Comparison of ENCODE assay signal across 13 cellular contexts in genomic region chr7:157923903-157924630, GRCh38.
DNase-seq lines count a peak whose midpoint lies in the region; ATAC-seq and TF ChIP-seq lines count a peak whose summit lies in the region.
"Had no signal": no experiment of that assay in that cellular context is flagged by ENCODE, and none has a peak within 500 bp of the region (broad histone marks: within the 10 kb centered on the region; RNA-seq: fewer than 3 reads in every experiment).

No MANE protein-coding gene starts in this region.

- H3K79me1 ChIP-seq in neuronal stem cell (ENCODE audit: low read depth, low read length): no peaks in the 10 kb centered on the region

- DNase-seq in CD14-positive monocyte (ENCODE audit: low spot score): peak; percentile 25
- no peak for DNase-seq in Karpas-422
- no peak for DNase-seq in endothelial cell (ENCODE audit: low spot score)
- DNase-seq in neuronal stem cell (ENCODE audit: low spot score): no peak
- DNase-seq in stimulated activated effector memory CD8-positive, alpha-beta T cell treated with anti-CD3 and anti-CD28 coated beads, Interleukin-12 subunit alpha, Interleukin-12 subunit beta, amount 100 ng/mL, for 72 hours (ENCODE audit: low spot score in 2 of 2): no peak
- DNase-seq in activated T-helper 2 cell treated with anti-CD3 and anti-CD28 coated beads, Interferon-gamma antibody, Interleukin-2, Interleukin-4, amounts not matched to agents 10 μg/mL and 5 μg/mL and 100 μg/mL, durations not matched to agents 14 hours and 24 hours and 36 hours (ENCODE audit: low spot score): no peak
- no peak for DNase-seq in nephron progenitor cell
- DNase-seq: Calu3, DMS 273 treated with DMSO at 0.1 percent for 48 hours, EL, GOT3, H9 had no signal

- H3K4me1 ChIP-seq in Karpas-422 (ENCODE audit: low read length): peaks cover 30% of the 10 kb centered on the region
- H3K4me1 ChIP-seq in neuronal stem cell (ENCODE audit: control insufficient read depth in 2 of 2, insufficient read depth in 1 of 2, low read depth in 1 of 2, low read length in 2 of 2): no peaks in the 10 kb centered on the region

- peaks cover 15% of the 10 kb centered on the region; the same call in 1 of the 2 replicates for H3K9me3 ChIP-seq in Karpas-422 (ENCODE audit: low read length)
- H3K9me3 ChIP-seq in neuronal stem cell (replicated peaks in 1 of 2; ENCODE audit: control insufficient read depth in 2 of 2, insufficient read depth in 1 of 2, low read depth in 1 of 2, low read length in 2 of 2): peaks cover 0 to 3% of the 10 kb centered on the region in 2 donors

- H3K27ac Mint-ChIP-seq in CD14-positive monocyte (no peak overlapping the region), endothelial cell (ENCODE audit: unreplicated experiment) (peak overlapping the region; percentile 36), nephron progenitor cell (no peak overlapping the region)
- H3K27ac Mint-ChIP-seq in stimulated activated effector memory CD8-positive, alpha-beta T cell treated with anti-CD3 and anti-CD28 coated beads, Interleukin-12 subunit alpha, Interleukin-12 subunit beta, amount 100 ng/mL, for 72 hours: no peak overlapping the region
- no peak overlapping the region for H3K27ac Mint-ChIP-seq in activated T-helper 2 cell treated with anti-CD3 and anti-CD28 coated beads, Interferon-gamma antibody, Interleukin-2, Interleukin-4, amounts not matched to agents 10 μg/mL and 5 μg/mL and 100 μg/mL, durations not matched to agents 14 hours and 24 hours and 36 hours
- H3K27ac Mint-ChIP-seq: B cell, H9 had no signal

- H3K4ac ChIP-seq in neuronal stem cell (ENCODE audit: low read length): no peak overlapping the region

- H3K4me3 Mint-ChIP-seq in CD14-positive monocyte: no peak overlapping the region
- H3K4me3 Mint-ChIP-seq in endothelial cell (ENCODE audit: unreplicated experiment): no peak overlapping the region
- no peak overlapping the region for H3K4me3 Mint-ChIP-seq in stimulated activated effector memory CD8-positive, alpha-beta T cell treated with anti-CD3 and anti-CD28 coated beads, Interleukin-12 subunit alpha, Interleukin-12 subunit beta, amount 100 ng/mL, for 72 hours
- H3K4me3 Mint-ChIP-seq in activated T-helper 2 cell treated with anti-CD3 and anti-CD28 coated beads, Interferon-gamma antibody, Interleukin-2, Interleukin-4, amounts not matched to agents 10 μg/mL and 5 μg/mL and 100 μg/mL, durations not matched to agents 14 hours and 24 hours and 36 hours (ENCODE audit: low read depth): no peak overlapping the region
- no peak overlapping the region for H3K4me3 Mint-ChIP-seq in nephron progenitor cell
- H3K4me3 Mint-ChIP-seq: B cell, H9 had no signal

- no peaks in the 10 kb centered on the region for H3K9me2 ChIP-seq in Karpas-422 (replicated peaks; ENCODE audit: insufficient read depth, low read length)

- H3K4me1 Mint-ChIP-seq in CD14-positive monocyte (no peaks in the 10 kb centered on the region), endothelial cell (ENCODE audit: unreplicated experiment) (no peaks in the 10 kb centered on the region), nephron progenitor cell (no peaks in the 10 kb centered on the region)
- peaks cover 12% of the 10 kb centered on the region for H3K4me1 Mint-ChIP-seq in stimulated activated effector memory CD8-positive, alpha-beta T cell treated with anti-CD3 and anti-CD28 coated beads, Interleukin-12 subunit alpha, Interleukin-12 subunit beta, amount 100 ng/mL, for 72 hours
- peaks cover 5% of the 10 kb centered on the region for H3K4me1 Mint-ChIP-seq in activated T-helper 2 cell treated with anti-CD3 and anti-CD28 coated beads, Interferon-gamma antibody, Interleukin-2, Interleukin-4, amounts not matched to agents 10 μg/mL and 5 μg/mL and 100 μg/mL, durations not matched to agents 14 hours and 24 hours and 36 hours (ENCODE audit: low read depth)

- H4K20me1 ChIP-seq in Karpas-422 (ENCODE audit: insufficient read depth, low read depth, low read length): no peaks in the 10 kb centered on the region

- TF ChIP-seq CTCF in CD14-positive monocyte (IDR thresholded peaks at IDR 0.05) (no peak), endothelial cell (IDR thresholded peaks at IDR 0.05; ENCODE audit: unreplicated experiment) (no peak), nephron progenitor cell (IDR thresholded peaks at IDR 0.05) (no peak)

- no peak overlapping the region for H3K14ac ChIP-seq in neuronal stem cell (ENCODE audit: low read length)

- H3K27me3 ChIP-seq in Karpas-422 (ENCODE audit: low read length) (no peaks in the 10 kb centered on the region; the same call in 1 of the 2 replicates), neuronal stem cell (ENCODE audit: control insufficient read depth in 3 of 3, insufficient read depth in 3 of 3, low read depth in 1 of 3, low read length in 3 of 3) (peaks cover 0 to 4% (median 2%) of the 10 kb centered on the region in 3 experiments)

- no peaks in the 10 kb centered on the region for H3K79me2 ChIP-seq in Karpas-422 (ENCODE audit: low read length)

- no peak for ATAC-seq in stimulated activated effector memory CD8-positive, alpha-beta T cell treated with anti-CD3 and anti-CD28 coated beads, Interleukin-12 subunit alpha, Interleukin-12 subunit beta, amount 100 ng/mL, for 72 hours

- H3K36me3 ChIP-seq in Karpas-422 (ENCODE audit: insufficient read depth, low read length) (no peaks in the 10 kb centered on the region), neuronal stem cell (replicated peaks in 1 of 2; ENCODE audit: control insufficient read depth in 2 of 2, insufficient read depth in 2 of 2, low read length in 2 of 2) (no peaks in the 10 kb centered on the region)

- no peak overlapping the region for H2AK5ac ChIP-seq in neuronal stem cell (ENCODE audit: low read depth, low read length)

- H2BK5ac ChIP-seq in neuronal stem cell (ENCODE audit: low read length): no peak overlapping the region

- H2BK120ac ChIP-seq in neuronal stem cell (ENCODE audit: low read depth, low read length): no peak overlapping the region

- H3K4me2 ChIP-seq in Karpas-422 (ENCODE audit: low read depth, low read length, poor library complexity, severe bottlenecking) (no peak overlapping the region), neuronal stem cell (ENCODE audit: insufficient read depth, low read length, poor library complexity, severe bottlenecking) (no peak overlapping the region)

- H3K9me3 Mint-ChIP-seq in CD14-positive monocyte (peaks cover 0 to 3% (median 0%) of the 10 kb centered on the region in 7 donors), endothelial cell (ENCODE audit: unreplicated experiment) (peaks cover 41% of the 10 kb centered on the region), nephron progenitor cell (peaks cover 13% of the 10 kb centered on the region)
- peaks cover 3% of the 10 kb centered on the region for H3K9me3 Mint-ChIP-seq in stimulated activated effector memory CD8-positive, alpha-beta T cell treated with anti-CD3 and anti-CD28 coated beads, Interleukin-12 subunit alpha, Interleukin-12 subunit beta, amount 100 ng/mL, for 72 hours
- peaks cover under 1% of the 10 kb centered on the region for H3K9me3 Mint-ChIP-seq in activated T-helper 2 cell treated with anti-CD3 and anti-CD28 coated beads, Interferon-gamma antibody, Interleukin-2, Interleukin-4, amounts not matched to agents 10 μg/mL and 5 μg/mL and 100 μg/mL, durations not matched to agents 14 hours and 24 hours and 36 hours

- peak overlapping the region; percentile 22 for H3K23ac ChIP-seq in neuronal stem cell (ENCODE audit: low read depth, low read length, poor library complexity)

- H3K4me3 ChIP-seq in Karpas-422 (ENCODE audit: low read length) (no peak overlapping the region), neuronal stem cell (ENCODE audit: low read length in 2 of 2) (no peak overlapping the region)

- H2AFZ ChIP-seq in Karpas-422 (ENCODE audit: low read length) (no peak overlapping the region), neuronal stem cell (ENCODE audit: low read length) (no peak overlapping the region)

- H3K27me3 Mint-ChIP-seq in CD14-positive monocyte (ENCODE audit: low read depth in 3 of 3) (peaks cover 2 to 8% (median 8%) of the 10 kb centered on the region in 3 donors), endothelial cell (ENCODE audit: unreplicated experiment) (peaks cover 18% of the 10 kb centered on the region), nephron progenitor cell (ENCODE audit: low read depth, poor library complexity) (peaks cover 27% of the 10 kb centered on the region)
- no peaks in the 10 kb centered on the region for H3K27me3 Mint-ChIP-seq in activated T-helper 2 cell treated with anti-CD3 and anti-CD28 coated beads, Interferon-gamma antibody, Interleukin-2, Interleukin-4, amounts not matched to agents 10 μg/mL and 5 μg/mL and 100 μg/mL, durations not matched to agents 14 hours and 24 hours and 36 hours (ENCODE audit: low read depth)
- H3K27me3 Mint-ChIP-seq: B cell had no signal

- H3K27ac ChIP-seq in Karpas-422 (ENCODE audit: low read length) (peak overlapping the region; percentile 59), neuronal stem cell (replicated peaks; ENCODE audit: low read length) (no peak overlapping the region)

- peak overlapping the region; percentile 52 for H4K8ac ChIP-seq in neuronal stem cell (ENCODE audit: low read depth, low read length)

- intact Hi-C loops in CD14-positive monocyte (cut with micrococcal nuclease): no loop called here
- intact Hi-C loops in activated T-helper 2 cell treated with anti-CD3 and anti-CD28 coated beads, Interferon-gamma antibody, Interleukin-2, Interleukin-4, amounts not matched to agents 10 μg/mL and 5 μg/mL and 100 μg/mL, durations not matched to agents 14 hours and 24 hours and 36 hours (cut with micrococcal nuclease): no loop called here

- no peaks in the 10 kb centered on the region for H3K36me3 Mint-ChIP-seq in CD14-positive monocyte
- peaks cover 15% of the 10 kb centered on the region for H3K36me3 Mint-ChIP-seq in endothelial cell (ENCODE audit: low read depth, unreplicated experiment)
- H3K36me3 Mint-ChIP-seq in stimulated activated effector memory CD8-positive, alpha-beta T cell treated with anti-CD3 and anti-CD28 coated beads, Interleukin-12 subunit alpha, Interleukin-12 subunit beta, amount 100 ng/mL, for 72 hours: no peaks in the 10 kb centered on the region
- no peaks in the 10 kb centered on the region for H3K36me3 Mint-ChIP-seq in activated T-helper 2 cell treated with anti-CD3 and anti-CD28 coated beads, Interferon-gamma antibody, Interleukin-2, Interleukin-4, amounts not matched to agents 10 μg/mL and 5 μg/mL and 100 μg/mL, durations not matched to agents 14 hours and 24 hours and 36 hours (ENCODE audit: low read depth)
- no peaks in the 10 kb centered on the region for H3K36me3 Mint-ChIP-seq in nephron progenitor cell (ENCODE audit: low read depth)

- H3K9ac ChIP-seq in Karpas-422 (ENCODE audit: low read length): no peak overlapping the region
- no peak overlapping the region for H3K9ac ChIP-seq in neuronal stem cell (ENCODE audit: low read depth, low read length, poor library complexity)

- peak overlapping the region; percentile 54 for H4K91ac ChIP-seq in neuronal stem cell (ENCODE audit: low read depth, low read length, poor library complexity)

- WGBS in neuronal stem cell (ENCODE audit: extremely low coverage in 2 of 2, insufficient read length in 2 of 2, insufficient replicate concordance in 1 of 2), 2 donors: no CpG with 5 or more reads among the region's 16 CpGs

- peak overlapping the region; percentile 53 for H3K18ac ChIP-seq in neuronal stem cell (ENCODE audit: low read length)

- no peak overlapping the region for H2BK15ac ChIP-seq in neuronal stem cell (ENCODE audit: low read length)

- no peak overlapping the region for H2BK12ac ChIP-seq in neuronal stem cell (ENCODE audit: low read length)
